Comparison of ENCODE assay signal across 8 cellular contexts in the genomic region with DNA sequence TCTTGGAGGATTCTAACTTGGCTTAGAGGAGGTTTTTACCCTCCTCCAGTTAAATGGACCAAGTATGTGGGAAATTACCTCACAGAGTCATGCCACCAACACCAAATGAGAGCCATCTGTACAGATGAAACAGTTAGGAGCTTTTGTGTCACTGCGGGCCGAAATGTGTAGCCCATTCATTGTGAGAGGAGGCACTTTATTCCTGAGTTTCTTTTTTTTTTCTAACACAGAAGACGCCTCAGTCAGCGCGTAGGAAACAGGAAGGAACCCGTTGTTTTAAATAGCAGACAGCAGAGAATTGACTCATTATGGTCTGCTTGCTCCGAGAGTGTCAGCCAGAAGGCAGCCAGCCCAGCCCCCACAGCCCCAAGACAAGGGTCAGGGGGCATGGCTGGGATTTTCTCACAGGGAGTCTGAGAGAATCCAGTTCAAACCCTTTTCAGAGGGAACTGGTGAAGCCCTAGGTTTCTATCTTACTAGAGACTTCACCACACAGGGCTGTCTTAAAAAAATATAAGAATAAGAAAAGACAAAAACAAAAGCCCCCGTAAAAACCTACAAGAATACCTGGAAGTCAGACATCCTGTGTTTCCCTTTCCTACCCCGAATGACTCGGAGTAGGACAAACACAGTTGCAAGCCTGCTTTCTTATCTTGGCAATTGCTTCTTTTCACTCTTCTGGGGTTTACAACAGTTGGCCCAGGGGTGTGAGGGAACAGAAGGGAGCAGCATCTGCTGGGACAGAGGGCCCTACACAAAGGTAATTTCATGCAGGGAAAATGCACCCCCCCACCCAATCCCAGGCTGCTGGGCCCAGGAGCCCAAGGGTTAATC.
DNase-seq lines count a peak whose midpoint lies in the region; ATAC-seq lines count a peak whose summit lies in the region.

No MANE protein-coding gene starts in this region.

- intact Hi-C loops in CD4-positive, alpha-beta memory T cell (cut with micrococcal nuclease), result no loop called here

- no peaks in the 10 kb centered on the region for H3K27me3 Mint-ChIP-seq in CD4-positive, alpha-beta memory T cell
- H3K27me3 Mint-ChIP-seq in stimulated activated naive CD8-positive, alpha-beta T cell treated with anti-CD3 and anti-CD28 coated beads, Interleukin-15, Interleukin-2, amounts not matched to agents 100 ng/mL and 50 ng/mL, for 24 hours, result no peaks in the 10 kb centered on the region

- peaks cover 11% of the 10 kb centered on the region for H3K4me1 ChIP-seq in CD4-positive, alpha-beta memory T cell (ENCODE audit: insufficient read depth, low read length)
- H3K4me1 ChIP-seq in muscle layer of colon (ENCODE audit: insufficient read depth, low read length), result peaks cover 33% of the 10 kb centered on the region

- H3K36me3 ChIP-seq in CD4-positive, alpha-beta memory T cell (ENCODE audit: insufficient read depth, low read length), result no peaks in the 10 kb centered on the region
- no peaks in the 10 kb centered on the region for H3K36me3 ChIP-seq in muscle layer of colon (ENCODE audit: insufficient read depth, low read length)

- no peaks in the 10 kb centered on the region for H3K9me3 ChIP-seq in CD4-positive, alpha-beta memory T cell (ENCODE audit: control insufficient read depth in 1 of 2, low read length in 2 of 2)
- no peaks in the 10 kb centered on the region for H3K9me3 ChIP-seq in muscle layer of colon (ENCODE audit: low read length)

- no peak overlapping the region for H3K27ac ChIP-seq in CD4-positive, alpha-beta memory T cell (ENCODE audit: low read depth, low read length)
- peak overlapping the region; percentile 69 for H3K27ac ChIP-seq in muscle layer of colon (ENCODE audit: low read depth, low read length)

- POLR2A ChIA-PET in CD4-positive, alpha-beta memory T cell (lab: Charles Lee; ENCODE audit: partially characterized antibody), result no interaction called here

- H3K36me3 Mint-ChIP-seq in CD4-positive, alpha-beta memory T cell, result peaks cover 1 to 6% of the 10 kb centered on the region in 2 donors
- H3K36me3 Mint-ChIP-seq in stimulated activated naive CD8-positive, alpha-beta T cell treated with anti-CD3 and anti-CD28 coated beads, Interleukin-15, Interleukin-2, amounts not matched to agents 100 ng/mL and 50 ng/mL, for 24 hours (ENCODE audit: low read depth), result peaks cover 4% of the 10 kb centered on the region

- peak overlapping the region; percentile 2 for H3K9ac ChIP-seq in muscle layer of colon (ENCODE audit: low read length)

- no peaks in the 10 kb centered on the region for H3K27me3 ChIP-seq in CD4-positive, alpha-beta memory T cell (ENCODE audit: insufficient read depth, low read length)
- H3K27me3 ChIP-seq in muscle layer of colon (ENCODE audit: control insufficient read depth in 1 of 2, insufficient read depth in 2 of 2, low read length in 2 of 2), result no peaks in the 10 kb centered on the region

- peak overlapping the region in 2 of 7 donors; percentile 54 to 55 for H3K27ac Mint-ChIP-seq in CD4-positive, alpha-beta memory T cell
- H3K27ac Mint-ChIP-seq in stimulated activated naive CD8-positive, alpha-beta T cell treated with anti-CD3 and anti-CD28 coated beads, Interleukin-15, Interleukin-2, amounts not matched to agents 100 ng/mL and 50 ng/mL, for 24 hours, result peak overlapping the region; percentile 87

- H3K4me1 Mint-ChIP-seq in CD4-positive, alpha-beta memory T cell, result peaks cover 9 to 15% (median 12%) of the 10 kb centered on the region in 4 donors
- peaks cover 27% of the 10 kb centered on the region for H3K4me1 Mint-ChIP-seq in stimulated activated naive CD8-positive, alpha-beta T cell treated with anti-CD3 and anti-CD28 coated beads, Interleukin-15, Interleukin-2, amounts not matched to agents 100 ng/mL and 50 ng/mL, for 24 hours (ENCODE audit: low read depth)

- H3K4me3 ChIP-seq in CD4-positive, alpha-beta memory T cell (ENCODE audit: low read length in 2 of 2), result no peak overlapping the region
- peak overlapping the region in 1 of 2 donors; percentile 34 for H3K4me3 ChIP-seq in muscle layer of colon (ENCODE audit: low read depth in 1 of 2, low read length in 2 of 2)

- ATAC-seq in GM19452 (IDR thresholded peaks at IDR 0.05; ENCODE audit: unreplicated experiment) (peak; percentile 92), HG03565 (IDR thresholded peaks at IDR 0.05; ENCODE audit: unreplicated experiment) (peak; percentile 82)

- CTCF ChIA-PET in CD4-positive, alpha-beta memory T cell (lab: Charles Lee; ENCODE audit: partially characterized antibody), result no interaction called here

- H3K9me3 Mint-ChIP-seq in CD4-positive, alpha-beta memory T cell, result peaks cover 2 to 37% (median 24%) of the 10 kb centered on the region in 8 donors
- H3K9me3 Mint-ChIP-seq in stimulated activated naive CD8-positive, alpha-beta T cell treated with anti-CD3 and anti-CD28 coated beads, Interleukin-15, Interleukin-2, amounts not matched to agents 100 ng/mL and 50 ng/mL, for 24 hours, result peaks cover 16% of the 10 kb centered on the region

- DNase-seq in CD4-positive, alpha-beta memory T cell, result no peak
- DNase-seq in activated CD4-positive, alpha-beta T cell treated with anti-CD3 and anti-CD28 coated beads for 48 hours, result peak; percentile 68
- DNase-seq in epidermal melanocyte (ENCODE audit: insufficient read length, low spot score) (peak; percentile 49), COLO668 (lab: John Stamatoyannopoulos, UW; ENCODE audit: unreplicated experiment) (no peak)

- H3K4me3 Mint-ChIP-seq in CD4-positive, alpha-beta memory T cell, result peak overlapping the region in 7 of 8 donors; percentile 19 to 67 (median 35)
- peak overlapping the region; percentile 42 for H3K4me3 Mint-ChIP-seq in stimulated activated naive CD8-positive, alpha-beta T cell treated with anti-CD3 and anti-CD28 coated beads, Interleukin-15, Interleukin-2, amounts not matched to agents 100 ng/mL and 50 ng/mL, for 24 hours

Comparison
In these comparisons a context has a peak if more than half of its experiments do, and no peak if none do; other contexts are left out.
1. DNase-seq: peak in activated CD4-positive, alpha-beta T cell treated with anti-CD3 and anti-CD28 coated beads for 48 hours (single experiment) and epidermal melanocyte (single experiment); none in CD4-positive, alpha-beta memory T cell (0 of 5) and COLO668 (single experiment).